ENCODE assay signal across 32 cellular contexts in the genomic region with DNA sequence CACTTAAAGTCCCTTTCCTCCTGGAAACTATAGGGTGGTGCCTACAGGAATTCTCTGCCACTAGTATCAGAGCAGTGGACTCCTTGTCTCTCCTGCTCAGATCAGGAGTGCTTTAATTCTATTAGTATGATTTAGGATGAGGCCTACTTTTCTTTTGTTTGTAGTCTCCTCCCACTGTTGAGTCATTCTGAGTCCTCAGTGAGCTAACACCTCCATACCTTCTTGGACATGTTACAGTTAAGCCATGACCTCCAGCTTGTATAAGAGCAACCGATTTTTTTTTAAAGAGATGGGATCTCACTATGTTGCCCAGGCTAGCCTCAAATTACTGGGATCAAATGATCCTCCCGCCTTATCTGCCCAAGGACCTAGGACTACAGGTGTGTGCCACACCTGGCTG. TPM values are rescaled to one million over a fixed set of nuclear protein-coding genes. Genes with fewer than 3 reads are reported as not detected.
"Had no signal": no experiment of that assay in that cellular context is flagged by ENCODE, and none has a peak within 500 bp of the region (broad histone marks: within the 10 kb centered on the region; RNA-seq: fewer than 3 reads in every experiment).

No MANE protein-coding gene starts in this region.

- DNase-seq: activated CD4-positive, alpha-beta memory T cell treated with anti-CD3 and anti-CD28 coated beads for 36 hours; activated CD4-positive, alpha-beta T cell treated with anti-CD3 and anti-CD28 coated beads, Interleukin-2, amount 10 ng/mL, durations not matched to agents 24 days and 14 days; activated CD4-positive, CD25-positive, alpha-beta regulatory T cell treated with anti-CD3 and anti-CD28 coated beads, Interleukin-2, amount 50 U/mL, for 72 hours; activated CD8-positive, alpha-beta memory T cell treated with anti-CD3 and anti-CD28 coated beads, Interleukin-2, amount 50 U/mL, for 4 hours; activated gamma-delta T cell; activated naive CD8-positive, alpha-beta T cell treated with anti-CD3 and anti-CD28 coated beads, Interleukin-2, amount 50 U/mL, for 24 hours; activated T-cell treated with anti-CD3 and anti-CD28 coated beads, Interleukin-2, amount 50 U/mL, for 1 hour; amygdala; colonic mucosa; dorsolateral prefrontal cortex; effector memory CD4-positive, alpha-beta T cell; foreskin fibroblast; heart right ventricle; kidney glomerular epithelial cell; left ventricle myocardium inferior; retina; stimulated activated CD4-positive, alpha-beta T cell treated with anti-CD3 and anti-CD28 coated beads, Interleukin-12 subunit alpha, Interleukin-12 subunit beta, amount 100 ng/mL, for 4 hours; stimulated activated CD4-positive, alpha-beta T cell treated with anti-CD3 and anti-CD28 coated beads, Interleukin-4, amount 100 ng/mL, for 1 hour; T-helper 2 cell; trophoblast cell; uterus had no signal

- H3K9me3 Mint-ChIP-seq: activated CD4-positive, alpha-beta memory T cell treated with anti-CD3 and anti-CD28 coated beads for 36 hours; activated CD4-positive, alpha-beta T cell treated with anti-CD3 and anti-CD28 coated beads, Interleukin-2, amount 10 ng/mL, durations not matched to agents 24 days and 14 days; activated naive CD4-positive, alpha-beta T cell treated with anti-CD3 and anti-CD28 coated beads, Interleukin-2, amount 50 U/mL, for 24 hours; activated naive CD8-positive, alpha-beta T cell treated with anti-CD3 and anti-CD28 coated beads, Interleukin-2, amount 50 U/mL, for 24 hours; activated T-helper 1 cell treated with anti-CD3 and anti-CD28 coated beads, Interleukin-12 subunit alpha, Interleukin-12 subunit beta, Interleukin-2, Interleukin-4 antibody, amounts not matched to agents 30 ng/mL and 10 ng/mL and 1 ng/mL, durations not matched to agents 14 hours and 24 hours and 36 hours; nephron; stimulated activated naive CD8-positive, alpha-beta T cell treated with anti-CD3 and anti-CD28 coated beads, Interleukin-15, Interleukin-2, amounts not matched to agents 100 ng/mL and 50 ng/mL, for 24 hours had no signal

- H3K4me1 ChIP-seq: colonic mucosa, heart right ventricle, left ventricle myocardium inferior, uterus had no signal

- H3K4me3 Mint-ChIP-seq: activated CD4-positive, alpha-beta memory T cell treated with anti-CD3 and anti-CD28 coated beads for 36 hours; activated CD4-positive, alpha-beta T cell treated with anti-CD3 and anti-CD28 coated beads, Interleukin-2, amount 10 ng/mL, durations not matched to agents 24 days and 14 days; activated naive CD4-positive, alpha-beta T cell treated with anti-CD3 and anti-CD28 coated beads, Interleukin-2, amount 50 U/mL, for 24 hours; activated naive CD8-positive, alpha-beta T cell treated with anti-CD3 and anti-CD28 coated beads, Interleukin-2, amount 50 U/mL, for 24 hours; activated T-helper 1 cell treated with anti-CD3 and anti-CD28 coated beads, Interleukin-12 subunit alpha, Interleukin-12 subunit beta, Interleukin-2, Interleukin-4 antibody, amounts not matched to agents 30 ng/mL and 10 ng/mL and 1 ng/mL, durations not matched to agents 14 hours and 24 hours and 36 hours; nephron; stimulated activated naive CD8-positive, alpha-beta T cell treated with anti-CD3 and anti-CD28 coated beads, Interleukin-15, Interleukin-2, amounts not matched to agents 100 ng/mL and 50 ng/mL, for 24 hours had no signal

- H3K4me3 ChIP-seq: colonic mucosa, dorsolateral prefrontal cortex, heart right ventricle, left ventricle myocardium inferior, lung, ovary, skin epidermis, thoracic aorta, uterus had no signal

- H3K36me3 Mint-ChIP-seq: activated CD4-positive, alpha-beta memory T cell treated with anti-CD3 and anti-CD28 coated beads for 36 hours; activated naive CD4-positive, alpha-beta T cell treated with anti-CD3 and anti-CD28 coated beads, Interleukin-2, amount 50 U/mL, for 24 hours had no signal

- H3K4me1 Mint-ChIP-seq: activated CD4-positive, alpha-beta T cell treated with anti-CD3 and anti-CD28 coated beads, Interleukin-2, amount 10 ng/mL, durations not matched to agents 24 days and 14 days; activated naive CD4-positive, alpha-beta T cell treated with anti-CD3 and anti-CD28 coated beads, Interleukin-2, amount 50 U/mL, for 24 hours; activated naive CD8-positive, alpha-beta T cell treated with anti-CD3 and anti-CD28 coated beads, Interleukin-2, amount 50 U/mL, for 24 hours had no signal

- ATAC-seq: activated naive CD8-positive, alpha-beta T cell treated with anti-CD3 and anti-CD28 coated beads, Interleukin-2, amount 50 U/mL, for 24 hours; heart right ventricle; sciatic nerve had no signal

- H3K36me3 ChIP-seq: colonic mucosa, heart right ventricle, left ventricle myocardium inferior, neutrophil, ovary, thoracic aorta, uterus had no signal

- H3K27ac ChIP-seq: colonic mucosa, dorsolateral prefrontal cortex, heart right ventricle, left ventricle myocardium inferior, neutrophil, ovary, skin epidermis, thoracic aorta, uterus had no signal

- H3K27me3 ChIP-seq: colonic mucosa, neutrophil, ovary, uterus had no signal

- H3K27ac Mint-ChIP-seq: activated CD4-positive, alpha-beta memory T cell treated with anti-CD3 and anti-CD28 coated beads for 36 hours; activated CD4-positive, alpha-beta T cell treated with anti-CD3 and anti-CD28 coated beads, Interleukin-2, amount 10 ng/mL, durations not matched to agents 24 days and 14 days; activated naive CD4-positive, alpha-beta T cell treated with anti-CD3 and anti-CD28 coated beads, Interleukin-2, amount 50 U/mL, for 24 hours; activated naive CD8-positive, alpha-beta T cell treated with anti-CD3 and anti-CD28 coated beads, Interleukin-2, amount 50 U/mL, for 24 hours; activated T-helper 1 cell treated with anti-CD3 and anti-CD28 coated beads, Interleukin-12 subunit alpha, Interleukin-12 subunit beta, Interleukin-2, Interleukin-4 antibody, amounts not matched to agents 30 ng/mL and 10 ng/mL and 1 ng/mL, durations not matched to agents 14 hours and 24 hours and 36 hours; nephron; progenitor cell of endocrine pancreas; stimulated activated naive CD8-positive, alpha-beta T cell treated with anti-CD3 and anti-CD28 coated beads, Interleukin-15, Interleukin-2, amounts not matched to agents 100 ng/mL and 50 ng/mL, for 24 hours had no signal

- H3K27me3 Mint-ChIP-seq: activated CD4-positive, alpha-beta memory T cell treated with anti-CD3 and anti-CD28 coated beads for 36 hours; activated CD4-positive, alpha-beta T cell treated with anti-CD3 and anti-CD28 coated beads, Interleukin-2, amount 10 ng/mL, durations not matched to agents 24 days and 14 days; activated naive CD4-positive, alpha-beta T cell treated with anti-CD3 and anti-CD28 coated beads, Interleukin-2, amount 50 U/mL, for 24 hours; stimulated activated naive CD8-positive, alpha-beta T cell treated with anti-CD3 and anti-CD28 coated beads, Interleukin-15, Interleukin-2, amounts not matched to agents 100 ng/mL and 50 ng/mL, for 24 hours had no signal

- H3K9me3 ChIP-seq: colonic mucosa, heart right ventricle, left ventricle myocardium inferior, neutrophil, ovary, thoracic aorta, uterus had no signal

RNA-seq across cellular contexts. Expression of gene OTOF, which starts 48.7 kb away (rescaled TPM):
- total RNA-seq: colonic mucosa, left ventricle myocardium inferior had no signal
